Comparison of ENCODE assay signal across 7 cellular contexts in genomic region chr1:224203243-224204016, GRCh38. TPM values are rescaled to one million over a fixed set of nuclear protein-coding genes. Genes with fewer than 3 reads are reported as not detected.
DNase-seq lines count a peak whose midpoint lies in the region; ATAC-seq and TF ChIP-seq lines count a peak whose summit lies in the region.

No MANE protein-coding gene starts in this region.

- intact Hi-C loops in testis (cut with DNase I; ENCODE audit: low total_unique reads) = no loop called here

- TF ChIP-seq RAD21 in SK-N-SH (IDR thresholded peaks at IDR 0.05; ENCODE audit: low read length) = no peak; the same call in 1 of the 2 replicates

- WGBS in SK-N-SH (ENCODE audit: low lambda C conversion rate) = 42% methylated on average over 5 of the region's 8 CpGs
- 47 to 54% methylated on average over 6 to 8 of the region's 8 CpGs for WGBS in testis, 2 donors

- TF ChIP-seq EP300 in SK-N-SH (IDR thresholded peaks at IDR 0.05; ENCODE audit: borderline replicate concordance in 1 of 2, low read depth in 1 of 2, low read length in 1 of 2) = peak in 1 of 2 experiments; percentile 43; a peak in 2 of 4 replicates

- CTCF ChIA-PET in SK-N-SH (lab: Yijun Ruan, JAX) = no interaction called here

- no peaks in the 10 kb centered on the region for H3K9me2 ChIP-seq in SK-N-SH

- 0 out of 2 replicates have a peak overlapping the region, but pooled peaks have one; percentile 48 for H2AFZ ChIP-seq in SK-N-SH (ENCODE audit: low read depth)

- no peaks in the 10 kb centered on the region; the same call in 1 of the 2 replicates for H3K79me2 ChIP-seq in SK-N-SH (ENCODE audit: insufficient read depth)

- H3K27ac ChIP-seq in SK-N-SH (ENCODE audit: low read depth in 2 of 2, low read length in 1 of 2) (peak overlapping the region; percentile 16 to 93), testis (no peak overlapping the region)

- H3K9ac ChIP-seq in SK-N-SH = no peak overlapping the region

- H3K9me3 ChIP-seq in SK-N-SH (no peaks in the 10 kb centered on the region), testis (no peaks in the 10 kb centered on the region)

- peak overlapping the region; percentile 71; the same call in 1 of the 2 replicates for H3K4me2 ChIP-seq in SK-N-SH

- H3K4me3 ChIP-seq in SK-N-SH (ENCODE audit: low read depth in 2 of 2, low read length in 1 of 2) (no peak overlapping the region), testis (no peak overlapping the region)

- TF ChIP-seq CTCF in SK-N-SH (IDR thresholded peaks at IDR 0.05) = no peak
- TF ChIP-seq CTCF in testis (IDR thresholded peaks at IDR 0.05) = no peak

- POLR2A ChIA-PET in SK-N-SH (lab: Yijun Ruan, JAX) = no interaction called here

- peaks cover 33% of the 10 kb centered on the region for H3F3A ChIP-seq in SK-N-SH (replicated peaks; ENCODE audit: insufficient read depth)

- H3K27me3 ChIP-seq in SK-N-SH (ENCODE audit: insufficient read depth) = no peaks in the 10 kb centered on the region
- no peaks in the 10 kb centered on the region for H3K27me3 ChIP-seq in testis

- no peak for TF ChIP-seq POLR2A in testis (IDR thresholded peaks at IDR 0.05)

- no peaks in the 10 kb centered on the region for H4K20me1 ChIP-seq in SK-N-SH (ENCODE audit: insufficient read depth)

- ATAC-seq in GM18873 (IDR thresholded peaks at IDR 0.05; ENCODE audit: low FRiP score, unreplicated experiment) = peak; percentile 42
- peak; percentile 48 for ATAC-seq in HG03025 (IDR thresholded peaks at IDR 0.05; ENCODE audit: low FRiP score, unreplicated experiment)

- DNase-seq in SK-N-SH (peak; percentile 40), hepatic stellate cell (ENCODE audit: low spot score) (peak; percentile 31), testis (peak; percentile 24), GM19240 (ENCODE audit: insufficient read length, low spot score) (no peak), T-helper 2 cell (no peak)

- no peaks in the 10 kb centered on the region for H3K36me3 ChIP-seq in SK-N-SH (replicated peaks in 1 of 2; ENCODE audit: control insufficient read depth in 1 of 2, insufficient read depth in 2 of 2, low read length in 1 of 2)
- no peaks in the 10 kb centered on the region for H3K36me3 ChIP-seq in testis (ENCODE audit: low read depth, missing control alignments)

- H3K4me1 ChIP-seq in SK-N-SH (ENCODE audit: control insufficient read depth in 1 of 2, insufficient read depth in 2 of 2, low read depth in 1 of 2, low read length in 1 of 2) (peaks cover 20 to 22% of the 10 kb centered on the region in 2 experiments), testis (peaks cover 2% of the 10 kb centered on the region)

TF ChIP-seq in SK-N-SH, 30 proteins besides CTCF, POLR2A, EP300 and RAD21:
- TF ChIP-seq JUND (IDR thresholded peaks at IDR 0.05) = peak; percentile 10; the same call in 1 of the 2 replicates
- TF ChIP-seq NFIC (IDR thresholded peaks at IDR 0.05; ENCODE audit: borderline replicate concordance) = peak; percentile 56; the same call in 1 of the 2 replicates
- peak; percentile 73 for TF ChIP-seq CHD2 (IDR thresholded peaks at IDR 0.05; ENCODE audit: low read length, partially characterized antibody)
- no peak for TF ChIP-seq GATA2 (CRISPR knock-in tag; IDR thresholded peaks at IDR 0.05)
- no peak for TF ChIP-seq REST (IDR thresholded peaks at IDR 0.05; ENCODE audit: low read depth, low read length)
- no peak for TF ChIP-seq FOXJ3 (CRISPR knock-in tag; IDR thresholded peaks at IDR 0.05)
- TF ChIP-seq GABPA (IDR thresholded peaks at IDR 0.05; ENCODE audit: low read depth) = no peak
- no peak for TF ChIP-seq RCOR1 (IDR thresholded peaks at IDR 0.05; ENCODE audit: low read length)
- peak; percentile 49 for TF ChIP-seq PBX3 (IDR thresholded peaks at IDR 0.05)
- peak; percentile 35; the same call in 1 of the 2 replicates for TF ChIP-seq TCF12 (IDR thresholded peaks at IDR 0.05)
- no peak for TF ChIP-seq RFX5 (IDR thresholded peaks at IDR 0.05; ENCODE audit: low read length)

RNA-seq across cellular contexts. Expression of gene DEGS1, which starts 20.4 kb away (rescaled TPM):
- 62.3 and 89.2 TPM in 2 replicates for polyA plus RNA-seq in SK-N-SH (2012; rRNA removed)
- polyA plus RNA-seq in SK-N-SH (2012; cell fraction: cytosol; rRNA removed) = 105 and 117 TPM in 2 replicates
- polyA plus RNA-seq in SK-N-SH (2012; cell fraction: nucleus; rRNA removed) = 16.2 and 30.6 TPM in 2 replicates
- 10 to 100 TPM; 58.1 to 60.5 TPM for total RNA-seq in testis
- 83.0 TPM for polyA plus RNA-seq in testis (ENCODE audit: insufficient read depth, low read depth, low replicate concordance)

Comparison
In these comparisons a context has a peak if more than half of its experiments do, and no peak if none do; other contexts are left out.
1. DNase-seq: peak in SK-N-SH (single experiment), hepatic stellate cell (single experiment) and testis (single experiment); none in GM19240 (single experiment) and T-helper 2 cell (0 of 5).
2. H3K27ac ChIP-seq: peak in SK-N-SH (2 of 2); none in testis (0 of 2).